In the genomic region with DNA sequence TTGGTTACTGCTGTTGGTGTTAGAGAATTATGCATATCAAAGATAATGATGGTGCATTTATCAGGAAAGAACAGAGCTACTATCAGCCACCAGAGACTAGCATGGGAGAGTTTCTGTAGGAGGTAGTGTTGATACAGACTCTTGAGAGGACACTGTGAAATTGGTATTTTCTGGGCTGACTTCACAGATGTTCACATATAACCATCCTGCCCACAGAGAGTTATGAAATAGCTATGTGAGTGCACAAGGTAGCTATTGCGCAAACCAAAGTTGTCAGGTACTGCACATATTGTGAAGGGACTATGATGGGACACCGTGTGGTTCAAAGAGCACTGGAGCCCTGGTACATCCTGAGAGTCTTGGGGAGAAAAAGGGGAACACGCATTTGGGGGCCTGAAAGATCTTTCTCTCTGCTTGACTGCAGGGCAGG, we compare ENCODE assay signal across 1 cellular context.
TF ChIP-seq lines count a peak whose summit lies in the region.

No MANE protein-coding gene starts in this region.

TF ChIP-seq in HepG2, 621 proteins besides CTCF, POLR2A, EP300 and RAD21 (continued from another document and continues in another):
- TF ChIP-seq, protein P1, sequence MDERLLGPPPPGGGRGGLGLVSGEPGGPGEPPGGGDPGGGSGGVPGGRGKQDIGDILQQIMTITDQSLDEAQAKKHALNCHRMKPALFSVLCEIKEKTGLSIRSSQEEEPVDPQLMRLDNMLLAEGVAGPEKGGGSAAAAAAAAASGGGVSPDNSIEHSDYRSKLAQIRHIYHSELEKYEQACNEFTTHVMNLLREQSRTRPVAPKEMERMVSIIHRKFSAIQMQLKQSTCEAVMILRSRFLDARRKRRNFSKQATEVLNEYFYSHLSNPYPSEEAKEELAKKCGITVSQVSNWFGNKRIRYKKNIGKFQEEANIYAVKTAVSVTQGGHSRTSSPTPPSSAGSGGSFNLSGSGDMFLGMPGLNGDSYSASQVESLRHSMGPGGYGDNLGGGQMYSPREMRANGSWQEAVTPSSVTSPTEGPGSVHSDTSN (CRISPR knock-in tag; IDR thresholded peaks at IDR 0.05): no peak
- TF ChIP-seq ELF3 (CRISPR knock-in tag; IDR thresholded peaks at IDR 0.05): 0 out of 2 replicates have a peak, but pooled peaks have one; percentile 17
- TF ChIP-seq ZNF879 (CRISPR knock-in tag; IDR thresholded peaks at IDR 0.05): no peak
- no peak for TF ChIP-seq PHF20 (CRISPR knock-in tag; IDR thresholded peaks at IDR 0.05)
- TF ChIP-seq, protein P2, sequence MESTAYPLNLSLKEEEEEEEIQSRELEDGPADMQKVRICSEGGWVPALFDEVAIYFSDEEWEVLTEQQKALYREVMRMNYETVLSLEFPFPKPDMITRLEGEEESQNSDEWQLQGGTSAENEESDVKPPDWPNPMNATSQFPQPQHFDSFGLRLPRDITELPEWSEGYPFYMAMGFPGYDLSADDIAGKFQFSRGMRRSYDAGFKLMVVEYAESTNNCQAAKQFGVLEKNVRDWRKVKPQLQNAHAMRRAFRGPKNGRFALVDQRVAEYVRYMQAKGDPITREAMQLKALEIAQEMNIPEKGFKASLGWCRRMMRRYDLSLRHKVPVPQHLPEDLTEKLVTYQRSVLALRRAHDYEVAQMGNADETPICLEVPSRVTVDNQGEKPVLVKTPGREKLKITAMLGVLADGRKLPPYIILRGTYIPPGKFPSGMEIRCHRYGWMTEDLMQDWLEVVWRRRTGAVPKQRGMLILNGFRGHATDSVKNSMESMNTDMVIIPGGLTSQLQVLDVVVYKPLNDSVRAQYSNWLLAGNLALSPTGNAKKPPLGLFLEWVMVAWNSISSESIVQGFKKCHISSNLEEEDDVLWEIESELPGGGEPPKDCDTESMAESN (CRISPR knock-in tag; conservative IDR thresholded peaks at IDR 0.05): no peak
- TF ChIP-seq, protein P3, sequence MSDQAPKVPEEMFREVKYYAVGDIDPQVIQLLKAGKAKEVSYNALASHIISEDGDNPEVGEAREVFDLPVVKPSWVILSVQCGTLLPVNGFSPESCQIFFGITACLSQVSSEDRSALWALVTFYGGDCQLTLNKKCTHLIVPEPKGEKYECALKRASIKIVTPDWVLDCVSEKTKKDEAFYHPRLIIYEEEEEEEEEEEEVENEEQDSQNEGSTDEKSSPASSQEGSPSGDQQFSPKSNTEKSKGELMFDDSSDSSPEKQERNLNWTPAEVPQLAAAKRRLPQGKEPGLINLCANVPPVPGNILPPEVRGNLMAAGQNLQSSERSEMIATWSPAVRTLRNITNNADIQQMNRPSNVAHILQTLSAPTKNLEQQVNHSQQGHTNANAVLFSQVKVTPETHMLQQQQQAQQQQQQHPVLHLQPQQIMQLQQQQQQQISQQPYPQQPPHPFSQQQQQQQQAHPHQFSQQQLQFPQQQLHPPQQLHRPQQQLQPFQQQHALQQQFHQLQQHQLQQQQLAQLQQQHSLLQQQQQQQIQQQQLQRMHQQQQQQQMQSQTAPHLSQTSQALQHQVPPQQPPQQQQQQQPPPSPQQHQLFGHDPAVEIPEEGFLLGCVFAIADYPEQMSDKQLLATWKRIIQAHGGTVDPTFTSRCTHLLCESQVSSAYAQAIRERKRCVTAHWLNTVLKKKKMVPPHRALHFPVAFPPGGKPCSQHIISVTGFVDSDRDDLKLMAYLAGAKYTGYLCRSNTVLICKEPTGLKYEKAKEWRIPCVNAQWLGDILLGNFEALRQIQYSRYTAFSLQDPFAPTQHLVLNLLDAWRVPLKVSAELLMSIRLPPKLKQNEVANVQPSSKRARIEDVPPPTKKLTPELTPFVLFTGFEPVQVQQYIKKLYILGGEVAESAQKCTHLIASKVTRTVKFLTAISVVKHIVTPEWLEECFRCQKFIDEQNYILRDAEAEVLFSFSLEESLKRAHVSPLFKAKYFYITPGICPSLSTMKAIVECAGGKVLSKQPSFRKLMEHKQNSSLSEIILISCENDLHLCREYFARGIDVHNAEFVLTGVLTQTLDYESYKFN (CRISPR knock-in tag; conservative IDR thresholded peaks at IDR 0.05): peak; percentile 67
- no peak for TF ChIP-seq ZNF431 (CRISPR knock-in tag; IDR thresholded peaks at IDR 0.05; ENCODE audit: borderline replicate concordance, low read depth)
- TF ChIP-seq, protein P4, sequence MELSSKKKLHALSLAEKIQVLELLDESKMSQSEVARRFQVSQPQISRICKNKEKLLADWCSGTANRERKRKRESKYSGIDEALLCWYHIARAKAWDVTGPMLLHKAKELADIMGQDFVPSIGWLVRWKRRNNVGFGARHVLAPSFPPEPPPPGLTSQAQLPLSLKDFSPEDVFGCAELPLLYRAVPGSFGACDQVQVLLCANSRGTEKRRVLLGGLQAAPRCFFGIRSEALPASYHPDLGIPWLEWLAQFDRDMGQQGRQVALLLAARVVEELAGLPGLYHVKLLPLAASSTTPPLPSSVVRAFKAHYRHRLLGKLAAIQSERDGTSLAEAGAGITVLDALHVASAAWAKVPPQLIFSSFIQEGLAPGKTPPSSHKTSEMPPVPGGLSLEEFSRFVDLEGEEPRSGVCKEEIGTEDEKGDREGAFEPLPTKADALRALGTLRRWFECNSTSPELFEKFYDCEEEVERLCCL (CRISPR knock-in tag; IDR thresholded peaks at IDR 0.05; ENCODE audit: borderline replicate concordance): no peak
- TF ChIP-seq ZNF563 (CRISPR knock-in tag; IDR thresholded peaks at IDR 0.05): no peak
- no peak for TF ChIP-seq SATB2 (CRISPR knock-in tag; IDR thresholded peaks at IDR 0.05)
- TF ChIP-seq ZNF83 (CRISPR knock-in tag; IDR thresholded peaks at IDR 0.05; ENCODE audit: borderline replicate concordance): no peak
- TF ChIP-seq RXRB (CRISPR knock-in tag; IDR thresholded peaks at IDR 0.05; ENCODE audit: borderline replicate concordance): peak; percentile 48; the same call in 1 of the 2 replicates
- TF ChIP-seq, protein P5, sequence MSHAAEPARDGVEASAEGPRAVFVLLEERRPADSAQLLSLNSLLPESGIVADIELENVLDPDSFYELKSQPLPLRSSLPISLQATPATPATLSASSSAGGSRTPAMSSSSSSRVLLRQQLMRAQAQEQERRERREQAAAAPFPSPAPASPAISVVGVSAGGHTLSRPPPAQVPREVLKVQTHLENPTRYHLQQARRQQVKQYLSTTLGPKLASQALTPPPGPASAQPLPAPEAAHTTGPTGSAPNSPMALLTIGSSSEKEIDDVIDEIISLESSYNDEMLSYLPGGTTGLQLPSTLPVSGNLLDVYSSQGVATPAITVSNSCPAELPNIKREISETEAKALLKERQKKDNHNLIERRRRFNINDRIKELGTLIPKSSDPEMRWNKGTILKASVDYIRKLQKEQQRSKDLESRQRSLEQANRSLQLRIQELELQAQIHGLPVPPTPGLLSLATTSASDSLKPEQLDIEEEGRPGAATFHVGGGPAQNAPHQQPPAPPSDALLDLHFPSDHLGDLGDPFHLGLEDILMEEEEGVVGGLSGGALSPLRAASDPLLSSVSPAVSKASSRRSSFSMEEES (CRISPR knock-in tag; IDR thresholded peaks at IDR 0.05): peak; percentile 67; the same call in 1 of the 2 replicates
- no peak for TF ChIP-seq ZSCAN9 (CRISPR knock-in tag; IDR thresholded peaks at IDR 0.05; ENCODE audit: borderline replicate concordance)
- TF ChIP-seq, protein P6, sequence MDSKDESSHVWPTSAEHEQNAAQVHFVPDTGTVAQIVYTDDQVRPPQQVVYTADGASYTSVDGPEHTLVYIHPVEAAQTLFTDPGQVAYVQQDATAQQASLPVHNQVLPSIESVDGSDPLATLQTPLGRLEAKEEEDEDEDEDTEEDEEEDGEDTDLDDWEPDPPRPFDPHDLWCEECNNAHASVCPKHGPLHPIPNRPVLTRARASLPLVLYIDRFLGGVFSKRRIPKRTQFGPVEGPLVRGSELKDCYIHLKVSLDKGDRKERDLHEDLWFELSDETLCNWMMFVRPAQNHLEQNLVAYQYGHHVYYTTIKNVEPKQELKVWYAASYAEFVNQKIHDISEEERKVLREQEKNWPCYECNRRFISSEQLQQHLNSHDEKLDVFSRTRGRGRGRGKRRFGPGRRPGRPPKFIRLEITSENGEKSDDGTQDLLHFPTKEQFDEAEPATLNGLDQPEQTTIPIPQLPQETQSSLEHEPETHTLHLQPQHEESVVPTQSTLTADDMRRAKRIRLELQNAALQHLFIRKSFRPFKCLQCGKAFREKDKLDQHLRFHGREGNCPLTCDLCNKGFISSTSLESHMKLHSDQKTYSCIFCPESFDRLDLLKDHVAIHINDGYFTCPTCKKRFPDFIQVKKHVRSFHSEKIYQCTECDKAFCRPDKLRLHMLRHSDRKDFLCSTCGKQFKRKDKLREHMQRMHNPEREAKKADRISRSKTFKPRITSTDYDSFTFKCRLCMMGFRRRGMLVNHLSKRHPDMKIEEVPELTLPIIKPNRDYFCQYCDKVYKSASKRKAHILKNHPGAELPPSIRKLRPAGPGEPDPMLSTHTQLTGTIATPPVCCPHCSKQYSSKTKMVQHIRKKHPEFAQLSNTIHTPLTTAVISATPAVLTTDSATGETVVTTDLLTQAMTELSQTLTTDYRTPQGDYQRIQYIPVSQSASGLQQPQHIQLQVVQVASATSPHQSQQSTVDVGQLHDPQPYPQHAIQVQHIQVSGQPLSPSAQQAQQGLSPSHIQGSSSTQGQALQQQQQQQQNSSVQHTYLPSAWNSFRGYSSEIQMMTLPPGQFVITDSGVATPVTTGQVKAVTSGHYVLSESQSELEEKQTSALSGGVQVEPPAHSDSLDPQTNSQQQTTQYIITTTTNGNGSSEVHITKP (CRISPR knock-in tag; IDR thresholded peaks at IDR 0.05; ENCODE audit: low read depth): no peak
- 0 out of 2 replicates have a peak, but pooled peaks have one; percentile 25 for TF ChIP-seq ZBTB7B (CRISPR knock-in tag; IDR thresholded peaks at IDR 0.05)
- TF ChIP-seq, protein P7, sequence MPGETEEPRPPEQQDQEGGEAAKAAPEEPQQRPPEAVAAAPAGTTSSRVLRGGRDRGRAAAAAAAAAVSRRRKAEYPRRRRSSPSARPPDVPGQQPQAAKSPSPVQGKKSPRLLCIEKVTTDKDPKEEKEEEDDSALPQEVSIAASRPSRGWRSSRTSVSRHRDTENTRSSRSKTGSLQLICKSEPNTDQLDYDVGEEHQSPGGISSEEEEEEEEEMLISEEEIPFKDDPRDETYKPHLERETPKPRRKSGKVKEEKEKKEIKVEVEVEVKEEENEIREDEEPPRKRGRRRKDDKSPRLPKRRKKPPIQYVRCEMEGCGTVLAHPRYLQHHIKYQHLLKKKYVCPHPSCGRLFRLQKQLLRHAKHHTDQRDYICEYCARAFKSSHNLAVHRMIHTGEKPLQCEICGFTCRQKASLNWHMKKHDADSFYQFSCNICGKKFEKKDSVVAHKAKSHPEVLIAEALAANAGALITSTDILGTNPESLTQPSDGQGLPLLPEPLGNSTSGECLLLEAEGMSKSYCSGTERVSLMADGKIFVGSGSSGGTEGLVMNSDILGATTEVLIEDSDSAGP (CRISPR knock-in tag; IDR thresholded peaks at IDR 0.05; ENCODE audit: borderline replicate concordance): no peak; the same call in 1 of the 2 replicates
- no peak for TF ChIP-seq JUNB (CRISPR knock-in tag; IDR thresholded peaks at IDR 0.05; ENCODE audit: borderline replicate concordance)
- TF ChIP-seq ZSCAN12 (CRISPR knock-in tag; IDR thresholded peaks at IDR 0.05): no peak
- no peak for TF ChIP-seq NFIB (CRISPR knock-in tag; IDR thresholded peaks at IDR 0.05; ENCODE audit: borderline replicate concordance)
- TF ChIP-seq, protein P8, sequence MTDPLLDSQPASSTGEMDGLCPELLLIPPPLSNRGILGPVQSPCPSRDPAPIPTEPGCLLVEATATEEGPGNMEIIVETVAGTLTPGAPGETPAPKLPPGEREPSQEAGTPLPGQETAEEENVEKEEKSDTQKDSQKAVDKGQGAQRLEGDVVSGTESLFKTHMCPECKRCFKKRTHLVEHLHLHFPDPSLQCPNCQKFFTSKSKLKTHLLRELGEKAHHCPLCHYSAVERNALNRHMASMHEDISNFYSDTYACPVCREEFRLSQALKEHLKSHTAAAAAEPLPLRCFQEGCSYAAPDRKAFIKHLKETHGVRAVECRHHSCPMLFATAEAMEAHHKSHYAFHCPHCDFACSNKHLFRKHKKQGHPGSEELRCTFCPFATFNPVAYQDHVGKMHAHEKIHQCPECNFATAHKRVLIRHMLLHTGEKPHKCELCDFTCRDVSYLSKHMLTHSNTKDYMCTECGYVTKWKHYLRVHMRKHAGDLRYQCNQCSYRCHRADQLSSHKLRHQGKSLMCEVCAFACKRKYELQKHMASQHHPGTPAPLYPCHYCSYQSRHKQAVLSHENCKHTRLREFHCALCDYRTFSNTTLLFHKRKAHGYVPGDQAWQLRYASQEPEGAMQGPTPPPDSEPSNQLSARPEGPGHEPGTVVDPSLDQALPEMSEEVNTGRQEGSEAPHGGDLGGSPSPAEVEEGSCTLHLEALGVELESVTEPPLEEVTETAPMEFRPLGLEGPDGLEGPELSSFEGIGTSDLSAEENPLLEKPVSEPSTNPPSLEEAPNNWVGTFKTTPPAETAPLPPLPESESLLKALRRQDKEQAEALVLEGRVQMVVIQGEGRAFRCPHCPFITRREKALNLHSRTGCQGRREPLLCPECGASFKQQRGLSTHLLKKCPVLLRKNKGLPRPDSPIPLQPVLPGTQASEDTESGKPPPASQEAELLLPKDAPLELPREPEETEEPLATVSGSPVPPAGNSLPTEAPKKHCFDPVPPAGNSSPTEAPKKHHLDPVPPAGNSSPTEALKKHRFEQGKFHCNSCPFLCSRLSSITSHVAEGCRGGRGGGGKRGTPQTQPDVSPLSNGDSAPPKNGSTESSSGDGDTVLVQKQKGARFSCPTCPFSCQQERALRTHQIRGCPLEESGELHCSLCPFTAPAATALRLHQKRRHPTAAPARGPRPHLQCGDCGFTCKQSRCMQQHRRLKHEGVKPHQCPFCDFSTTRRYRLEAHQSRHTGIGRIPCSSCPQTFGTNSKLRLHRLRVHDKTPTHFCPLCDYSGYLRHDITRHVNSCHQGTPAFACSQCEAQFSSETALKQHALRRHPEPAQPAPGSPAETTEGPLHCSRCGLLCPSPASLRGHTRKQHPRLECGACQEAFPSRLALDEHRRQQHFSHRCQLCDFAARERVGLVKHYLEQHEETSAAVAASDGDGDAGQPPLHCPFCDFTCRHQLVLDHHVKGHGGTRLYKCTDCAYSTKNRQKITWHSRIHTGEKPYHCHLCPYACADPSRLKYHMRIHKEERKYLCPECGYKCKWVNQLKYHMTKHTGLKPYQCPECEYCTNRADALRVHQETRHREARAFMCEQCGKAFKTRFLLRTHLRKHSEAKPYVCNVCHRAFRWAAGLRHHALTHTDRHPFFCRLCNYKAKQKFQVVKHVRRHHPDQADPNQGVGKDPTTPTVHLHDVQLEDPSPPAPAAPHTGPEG (CRISPR knock-in tag; IDR thresholded peaks at IDR 0.05): no peak
- TF ChIP-seq SRF (IDR thresholded peaks at IDR 0.05; ENCODE audit: low read depth, low read length): no peak
- TF ChIP-seq, protein P9, sequence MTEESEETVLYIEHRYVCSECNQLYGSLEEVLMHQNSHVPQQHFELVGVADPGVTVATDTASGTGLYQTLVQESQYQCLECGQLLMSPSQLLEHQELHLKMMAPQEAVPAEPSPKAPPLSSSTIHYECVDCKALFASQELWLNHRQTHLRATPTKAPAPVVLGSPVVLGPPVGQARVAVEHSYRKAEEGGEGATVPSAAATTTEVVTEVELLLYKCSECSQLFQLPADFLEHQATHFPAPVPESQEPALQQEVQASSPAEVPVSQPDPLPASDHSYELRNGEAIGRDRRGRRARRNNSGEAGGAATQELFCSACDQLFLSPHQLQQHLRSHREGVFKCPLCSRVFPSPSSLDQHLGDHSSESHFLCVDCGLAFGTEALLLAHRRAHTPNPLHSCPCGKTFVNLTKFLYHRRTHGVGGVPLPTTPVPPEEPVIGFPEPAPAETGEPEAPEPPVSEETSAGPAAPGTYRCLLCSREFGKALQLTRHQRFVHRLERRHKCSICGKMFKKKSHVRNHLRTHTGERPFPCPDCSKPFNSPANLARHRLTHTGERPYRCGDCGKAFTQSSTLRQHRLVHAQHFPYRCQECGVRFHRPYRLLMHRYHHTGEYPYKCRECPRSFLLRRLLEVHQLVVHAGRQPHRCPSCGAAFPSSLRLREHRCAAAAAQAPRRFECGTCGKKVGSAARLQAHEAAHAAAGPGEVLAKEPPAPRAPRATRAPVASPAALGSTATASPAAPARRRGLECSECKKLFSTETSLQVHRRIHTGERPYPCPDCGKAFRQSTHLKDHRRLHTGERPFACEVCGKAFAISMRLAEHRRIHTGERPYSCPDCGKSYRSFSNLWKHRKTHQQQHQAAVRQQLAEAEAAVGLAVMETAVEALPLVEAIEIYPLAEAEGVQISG (CRISPR knock-in tag; IDR thresholded peaks at IDR 0.05): 0 out of 2 replicates have a peak, but pooled peaks have one; percentile 16
